ENCODE assay signal across 16 cellular contexts in genomic region chr18:10449396-10449795, GRCh38.
"Had no signal": no experiment of that assay in that cellular context is flagged by ENCODE, and none has a peak within 500 bp of the region (broad histone marks: within the 10 kb centered on the region; RNA-seq: fewer than 3 reads in every experiment).

No MANE protein-coding gene starts in this region.

- H3K9me3 ChIP-seq: heart left ventricle, sigmoid colon, testis, transverse colon had no signal

- DNase-seq: cortex of kidney; effector memory CD4-positive, alpha-beta T cell; foreskin melanocyte; heart left ventricle; hippocampal formation; natural killer cell; posterior cingulate gyrus; sigmoid colon; stimulated activated CD4-positive, alpha-beta T cell treated with anti-CD3 and anti-CD28 coated beads, Interleukin-2, amount 100 ng/mL, for 24 hours; stimulated activated CD4-positive, alpha-beta T cell treated with anti-CD3 and anti-CD28 coated beads, Interleukin-4, amount 100 ng/mL, for 4 hours; stimulated activated naive B cell treated with anti-CD40 and anti-IgM and Interleukin-4, amounts not matched to agents 10 μg/mL and 1 μg/mL and 100 μg/mL, for 72 hours; stimulated activated naive CD8-positive, alpha-beta T cell treated with anti-CD3 and anti-CD28 coated beads, Interleukin-15, amount 100 ng/mL, for 72 hours; testis; transverse colon had no signal

- H3K4me3 ChIP-seq: heart left ventricle, sigmoid colon, skin epidermis, testis, transverse colon had no signal

- H3K27ac ChIP-seq: heart left ventricle, sigmoid colon, testis, transverse colon had no signal

- H3K36me3 ChIP-seq: heart left ventricle, sigmoid colon, transverse colon had no signal

- ATAC-seq: esophagus mucosa; natural killer cell; stimulated activated naive B cell treated with anti-CD40 and anti-IgM and Interleukin-4, amounts not matched to agents 10 μg/mL and 1 μg/mL and 100 μg/mL, for 72 hours; stimulated activated naive CD8-positive, alpha-beta T cell treated with anti-CD3 and anti-CD28 coated beads, Interleukin-15, amount 100 ng/mL, for 72 hours had no signal

- H3K27me3 ChIP-seq: testis had no signal
